ENCODE assay signal across 28 cellular contexts in genomic region chr10:48440771-48441170, GRCh38.
"Had no signal": no experiment of that assay in that cellular context is flagged by ENCODE, and none has a peak within 500 bp of the region (broad histone marks: within the 10 kb centered on the region; RNA-seq: fewer than 3 reads in every experiment).

No MANE protein-coding gene starts in this region.

- H3K27me3 ChIP-seq: colonic mucosa, foreskin keratinocyte, gastroesophageal sphincter, heart left ventricle, hepatocyte, neural progenitor cell, right lobe of liver, suprapubic skin, upper lobe of left lung had no signal

- H3K27ac Mint-ChIP-seq: dendritic cell treated with granulocyte-macrophage colony-stimulating factor and Interleukin-4, amounts not matched to agents 40 ng/mL and 50 ng/mL, for 4 days; endodermal cell; memory B cell; mesothelial cell of epicardium; naive B cell; natural killer cell treated with Interleukin-12 subunit alpha and Interleukin-12 subunit beta and Interleukin-15 and Interleukin-18, amount 100 ng/mL, for 72 hours; neural progenitor cell; stimulated activated naive B cell treated with anti-CD40 and anti-IgM and Interleukin-4, amounts not matched to agents 10 μg/mL and 1 μg/mL and 100 μg/mL, for 72 hours; stimulated activated naive CD8-positive, alpha-beta T cell treated with anti-CD3 and anti-CD28 coated beads, Interleukin-15, Interleukin-2, amounts not matched to agents 100 ng/mL and 50 ng/mL, for 24 hours had no signal

- H3K36me3 ChIP-seq: colonic mucosa, neural progenitor cell, right lobe of liver had no signal

- H3K9me3 ChIP-seq: colonic mucosa, gastroesophageal sphincter, heart left ventricle, mucosa of descending colon, psoas muscle, right lobe of liver, suprapubic skin, upper lobe of left lung had no signal

- H3K9ac ChIP-seq: neural progenitor cell had no signal

- DNase-seq: colonic mucosa; effector CD8-positive, alpha-beta T cell; endodermal cell; foreskin keratinocyte; heart left ventricle; kidney; mucosa of descending colon; naive B cell; psoas muscle; right lobe of liver; small intestine; stimulated activated CD4-positive, alpha-beta T cell treated with anti-CD3 and anti-CD28 coated beads, Interleukin-15, amount 100 ng/mL, for 24 hours; stimulated activated CD4-positive, alpha-beta T cell treated with anti-CD3 and anti-CD28 coated beads, Interleukin-2, amount 100 ng/mL, for 48 hours; stimulated activated naive B cell treated with anti-CD40 and anti-IgM and Interleukin-4, amounts not matched to agents 10 μg/mL and 1 μg/mL and 100 μg/mL, for 72 hours; upper lobe of left lung had no signal

- H2AFZ ChIP-seq: hepatocyte, neural progenitor cell had no signal

- H3K4me3 ChIP-seq: colonic mucosa, gastroesophageal sphincter, heart left ventricle, hepatocyte, lung, mucosa of descending colon, neural progenitor cell, psoas muscle, right lobe of liver, suprapubic skin, upper lobe of left lung had no signal

- H3K4me1 Mint-ChIP-seq: memory B cell; naive B cell; stimulated activated naive B cell treated with anti-CD40 and anti-IgM and Interleukin-4, amounts not matched to agents 10 μg/mL and 1 μg/mL and 100 μg/mL, for 72 hours had no signal

- H3K4me1 ChIP-seq: colonic mucosa, gastroesophageal sphincter, heart left ventricle, suprapubic skin had no signal

- ATAC-seq: esophagus mucosa; foreskin keratinocyte; gastroesophageal sphincter; heart left ventricle; left lobe of liver; mucosa of descending colon; natural killer cell treated with Interleukin-12 subunit alpha and Interleukin-12 subunit beta and Interleukin-15 and Interleukin-18, amount 100 ng/mL, for 72 hours; psoas muscle; right lobe of liver; stimulated activated naive B cell treated with anti-CD40 and anti-IgM and Interleukin-4, amounts not matched to agents 10 μg/mL and 1 μg/mL and 100 μg/mL, for 72 hours had no signal

- H3K79me2 ChIP-seq: hepatocyte had no signal

- H3K4me2 ChIP-seq: neural progenitor cell had no signal

- H3K27ac ChIP-seq: colonic mucosa, epithelial cell of prostate, foreskin keratinocyte, gastroesophageal sphincter, heart left ventricle, hepatocyte, neural progenitor cell, psoas muscle, right lobe of liver, suprapubic skin, upper lobe of left lung had no signal

- H3K27me3 Mint-ChIP-seq: dendritic cell treated with granulocyte-macrophage colony-stimulating factor and Interleukin-4, amounts not matched to agents 40 ng/mL and 50 ng/mL, for 4 days; memory B cell; naive B cell; natural killer cell treated with Interleukin-12 subunit alpha and Interleukin-12 subunit beta and Interleukin-15 and Interleukin-18, amount 100 ng/mL, for 72 hours; stimulated activated naive B cell treated with anti-CD40 and anti-IgM and Interleukin-4, amounts not matched to agents 10 μg/mL and 1 μg/mL and 100 μg/mL, for 72 hours; stimulated activated naive CD8-positive, alpha-beta T cell treated with anti-CD3 and anti-CD28 coated beads, Interleukin-15, Interleukin-2, amounts not matched to agents 100 ng/mL and 50 ng/mL, for 24 hours had no signal

- H3K9me3 Mint-ChIP-seq: dendritic cell treated with granulocyte-macrophage colony-stimulating factor and Interleukin-4, amounts not matched to agents 40 ng/mL and 50 ng/mL, for 4 days; endodermal cell; memory B cell; mesothelial cell of epicardium; naive B cell; natural killer cell treated with Interleukin-12 subunit alpha and Interleukin-12 subunit beta and Interleukin-15 and Interleukin-18, amount 100 ng/mL, for 72 hours; neural progenitor cell; stimulated activated naive B cell treated with anti-CD40 and anti-IgM and Interleukin-4, amounts not matched to agents 10 μg/mL and 1 μg/mL and 100 μg/mL, for 72 hours; stimulated activated naive CD8-positive, alpha-beta T cell treated with anti-CD3 and anti-CD28 coated beads, Interleukin-15, Interleukin-2, amounts not matched to agents 100 ng/mL and 50 ng/mL, for 24 hours had no signal

- H3K36me3 Mint-ChIP-seq: naive B cell; natural killer cell treated with Interleukin-12 subunit alpha and Interleukin-12 subunit beta and Interleukin-15 and Interleukin-18, amount 100 ng/mL, for 72 hours had no signal

- H3K4me3 Mint-ChIP-seq: dendritic cell treated with granulocyte-macrophage colony-stimulating factor and Interleukin-4, amounts not matched to agents 40 ng/mL and 50 ng/mL, for 4 days; endodermal cell; memory B cell; mesothelial cell of epicardium; naive B cell; natural killer cell treated with Interleukin-12 subunit alpha and Interleukin-12 subunit beta and Interleukin-15 and Interleukin-18, amount 100 ng/mL, for 72 hours; neural progenitor cell; stimulated activated naive B cell treated with anti-CD40 and anti-IgM and Interleukin-4, amounts not matched to agents 10 μg/mL and 1 μg/mL and 100 μg/mL, for 72 hours; stimulated activated naive CD8-positive, alpha-beta T cell treated with anti-CD3 and anti-CD28 coated beads, Interleukin-15, Interleukin-2, amounts not matched to agents 100 ng/mL and 50 ng/mL, for 24 hours had no signal
